8 cellular contexts compared by ENCODE assay signal in the genomic region with DNA sequence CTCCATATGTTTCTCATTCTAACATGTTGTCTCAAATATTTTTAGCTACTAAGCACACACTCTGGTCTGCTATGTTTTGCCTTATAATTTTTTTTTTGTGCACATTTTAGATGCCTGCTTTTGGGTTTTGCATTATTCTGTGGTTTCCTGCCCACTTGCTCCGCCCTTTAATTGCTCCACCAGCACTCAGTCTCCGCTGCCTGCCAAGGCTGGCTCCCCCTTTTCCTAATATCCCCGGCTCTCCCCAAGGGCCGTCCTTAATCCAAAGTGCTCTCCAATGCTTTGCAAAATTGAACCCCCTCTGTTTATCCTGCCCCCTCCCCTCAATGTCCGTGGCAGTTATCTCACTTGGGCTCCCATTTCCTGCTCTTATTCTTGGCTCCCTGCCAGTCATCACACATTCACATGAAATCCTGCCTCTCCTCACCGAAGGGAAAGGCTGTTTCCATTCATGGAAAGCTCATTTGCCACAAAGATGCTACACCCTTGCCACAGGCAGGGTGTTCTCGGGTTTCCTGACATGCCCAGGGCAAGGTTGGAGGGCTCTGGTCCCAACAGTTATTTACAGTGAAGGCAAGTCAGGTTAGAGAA.
DNase-seq lines count a peak whose midpoint lies in the region; ATAC-seq and TF ChIP-seq lines count a peak whose summit lies in the region.

No MANE protein-coding gene starts in this region.

- DNase-seq in D341Med (ENCODE audit: low spot score): peak; percentile 61
- peak; percentile 86 for DNase-seq in NCI-H1417 treated with DMSO at 0.1 percent for 48 hours (lab: John Stamatoyannopoulos, UW)
- DNase-seq in activated naive CD8-positive, alpha-beta T cell treated with anti-CD3 and anti-CD28 coated beads, Interleukin-2, amount 10 ng/mL, durations not matched to agents 7 days and 5 days: no peak
- no peak for DNase-seq in left lung
- DNase-seq in superior temporal gyrus (ENCODE audit: extremely low spot score): no peak

- H3K27me3 Mint-ChIP-seq in activated naive CD8-positive, alpha-beta T cell treated with anti-CD3 and anti-CD28 coated beads, Interleukin-2, amount 10 ng/mL, durations not matched to agents 7 days and 5 days: peaks cover 4% of the 10 kb centered on the region

- H3K36me3 ChIP-seq in left lung: no peaks in the 10 kb centered on the region

- H3K27ac ChIP-seq in left lung: no peak overlapping the region

- no peak for TF ChIP-seq CTCF in left lung (IDR thresholded peaks at IDR 0.05)

- peak overlapping the region; percentile 34 for H3K4me3 Mint-ChIP-seq in activated naive CD8-positive, alpha-beta T cell treated with anti-CD3 and anti-CD28 coated beads, Interleukin-2, amount 10 ng/mL, durations not matched to agents 7 days and 5 days

- H3K27me3 ChIP-seq in left lung: peaks cover 0 to 1% of the 10 kb centered on the region in 2 donors

- no peak overlapping the region for H3K4me3 ChIP-seq in left lung

- H3K4me1 ChIP-seq in left lung: peaks cover 4 to 12% of the 10 kb centered on the region in 2 donors

- intact Hi-C loops in left lung (cut with DNase I): no loop called here

- POLR2A ChIA-PET in activated naive CD8-positive, alpha-beta T cell treated with anti-CD3 and anti-CD28 coated beads, Interleukin-2, amount 10 ng/mL, durations not matched to agents 7 days and 5 days (lab: Charles Lee): no interaction called here

- no peak for ATAC-seq in activated naive CD8-positive, alpha-beta T cell treated with anti-CD3 and anti-CD28 coated beads, Interleukin-2, amount 10 ng/mL, durations not matched to agents 7 days and 5 days (ENCODE audit: low read depth)
- ATAC-seq in left lung (peak; percentile 36), GM18870 (IDR thresholded peaks at IDR 0.05; ENCODE audit: unreplicated experiment) (no peak), GM21717 (IDR thresholded peaks at IDR 0.05; ENCODE audit: unreplicated experiment) (no peak), GM19452 (IDR thresholded peaks at IDR 0.05; ENCODE audit: unreplicated experiment) (no peak)

- H3K27ac Mint-ChIP-seq in activated naive CD8-positive, alpha-beta T cell treated with anti-CD3 and anti-CD28 coated beads, Interleukin-2, amount 10 ng/mL, durations not matched to agents 7 days and 5 days: no peak overlapping the region

- H3K9me3 ChIP-seq in left lung: no peaks in the 10 kb centered on the region

- peaks cover 12% of the 10 kb centered on the region for H3K4me1 Mint-ChIP-seq in activated naive CD8-positive, alpha-beta T cell treated with anti-CD3 and anti-CD28 coated beads, Interleukin-2, amount 10 ng/mL, durations not matched to agents 7 days and 5 days

- H3K9me3 Mint-ChIP-seq in activated naive CD8-positive, alpha-beta T cell treated with anti-CD3 and anti-CD28 coated beads, Interleukin-2, amount 10 ng/mL, durations not matched to agents 7 days and 5 days: peaks cover 1% of the 10 kb centered on the region

- H3K36me3 Mint-ChIP-seq in activated naive CD8-positive, alpha-beta T cell treated with anti-CD3 and anti-CD28 coated beads, Interleukin-2, amount 10 ng/mL, durations not matched to agents 7 days and 5 days: peaks cover 3% of the 10 kb centered on the region

Comparison
In these comparisons a context has a peak if more than half of its experiments do, and no peak if none do; other contexts are left out.
1. DNase-seq: peak in D341Med (single experiment) and NCI-H1417 treated with DMSO at 0.1 percent for 48 hours (single experiment); none in activated naive CD8-positive, alpha-beta T cell treated with anti-CD3 and anti-CD28 coated beads, Interleukin-2, amount 10 ng/mL, durations not matched to agents 7 days and 5 days (single experiment), left lung (0 of 2) and superior temporal gyrus (single experiment).